Comparison of ENCODE assay signal across 7 cellular contexts in genomic region chr4:165194368-165194767, GRCh38.
"Had no signal": no experiment of that assay in that cellular context is flagged by ENCODE, and none has a peak within 500 bp of the region (broad histone marks: within the 10 kb centered on the region; RNA-seq: fewer than 3 reads in every experiment).

No MANE protein-coding gene starts in this region.

- ATAC-seq: HCT116, K562 had no signal

- H3K9me3 Mint-ChIP-seq: HFFc6 had no signal

- DNase-seq: GM23248, GOT3, H7, HFFc6, IMR-90 had no signal

- H3K27ac Mint-ChIP-seq: HFFc6 had no signal

- H3K4me3 Mint-ChIP-seq: HFFc6 had no signal
